21 cellular contexts compared by ENCODE assay signal in the genomic region with DNA sequence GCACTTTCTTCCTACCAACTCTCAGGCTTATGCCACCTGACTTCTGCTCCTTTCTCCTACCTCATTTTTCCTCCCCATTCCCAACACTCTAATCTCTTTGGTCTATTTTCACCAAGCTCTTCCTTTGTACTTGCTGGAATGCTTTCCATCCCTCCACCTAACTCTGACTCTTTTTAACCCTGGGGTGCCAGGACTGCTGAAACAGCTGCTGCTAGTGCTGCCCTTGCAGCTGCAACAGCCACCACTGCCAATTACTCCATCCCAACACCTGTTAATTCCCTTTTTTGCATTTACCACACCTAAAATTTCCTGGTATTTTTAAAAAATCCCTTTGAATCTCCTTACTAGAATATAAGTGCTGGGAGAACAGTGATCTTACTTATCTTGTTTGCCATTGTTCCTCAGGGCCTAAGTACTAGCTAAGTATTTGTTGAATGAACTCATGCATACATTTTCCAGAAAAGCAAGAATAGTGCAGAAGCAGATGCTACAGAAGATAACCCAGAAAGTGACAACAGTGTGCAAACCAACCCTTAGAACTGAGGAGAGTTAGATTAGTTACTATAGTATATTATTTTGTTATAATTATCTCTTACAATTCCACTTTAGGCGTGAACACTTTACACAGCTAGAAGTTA.
"Had no signal": no experiment of that assay in that cellular context is flagged by ENCODE, and none has a peak within 500 bp of the region (broad histone marks: within the 10 kb centered on the region; RNA-seq: fewer than 3 reads in every experiment).

No MANE protein-coding gene starts in this region.

- DNase-seq: activated CD4-positive, alpha-beta T cell treated with anti-CD3 and anti-CD28 coated beads, Interleukin-2, amount 10 ng/mL, durations not matched to agents 7 days and 5 days; activated CD8-positive, alpha-beta memory T cell treated with anti-CD3 and anti-CD28 coated beads for 24 hours; activated CD8-positive, alpha-beta memory T cell treated with anti-CD3 and anti-CD28 coated beads, Interleukin-2, amount 50 U/mL, for 48 hours; activated gamma-delta T cell treated with Interleukin-2 at 50 U/mL for 16 hours; amniotic stem cell; caudate nucleus; foreskin keratinocyte; hippocampal formation; islet precursor cell; mesenchymal stem cell; mucosa of descending colon; naive thymus-derived CD4-positive, alpha-beta T cell; spleen; stimulated activated CD4-positive, alpha-beta T cell treated with anti-CD3 and anti-CD28 coated beads, Interleukin-4, amount 100 ng/mL, for 4 hours; T-helper 1 cell; T-helper 9 cell had no signal

- H3K9me3 ChIP-seq: mucosa of descending colon, spleen, thoracic aorta had no signal

- H3K9ac ChIP-seq: parathyroid adenoma had no signal

- ATAC-seq: foreskin keratinocyte; left lobe of liver; mucosa of descending colon; naive thymus-derived CD4-positive, alpha-beta T cell; sciatic nerve; stimulated activated memory B cell treated with anti-CD40 and anti-IgM and Interleukin-4, amounts not matched to agents 10 μg/mL and 1 μg/mL and 100 μg/mL, for 72 hours had no signal

- H3K36me3 ChIP-seq: thoracic aorta had no signal

- H3K4me1 ChIP-seq: spleen had no signal

- H3K27ac ChIP-seq: foreskin keratinocyte, parathyroid adenoma, spleen, thoracic aorta had no signal

- H3K27me3 ChIP-seq: foreskin keratinocyte, spleen had no signal

- H3K4me3 ChIP-seq: mucosa of descending colon, spleen, thoracic aorta had no signal

- H2AFZ ChIP-seq: parathyroid adenoma had no signal

- H3K79me2 ChIP-seq: parathyroid adenoma had no signal
